8 cellular contexts compared by ENCODE assay signal in genomic region chr15:92903956-92904831, GRCh38. TPM values are rescaled to one million over a fixed set of nuclear protein-coding genes. Genes with fewer than 3 reads are reported as not detected.
A peak's percentile ranks its signal among the peaks of the same experiment; 100 is the strongest.
DNase-seq lines count a peak whose midpoint lies in the region; ATAC-seq and TF ChIP-seq lines count a peak whose summit lies in the region.

No MANE protein-coding gene starts in this region.

- H3K9me3 ChIP-seq in PC-9 (ENCODE audit: insufficient read depth, low read depth) (no peaks in the 10 kb centered on the region), esophagus (ENCODE audit: control insufficient read depth in 2 of 2, insufficient read depth in 1 of 2, low read depth in 1 of 2, low read length in 1 of 2) (no peaks in the 10 kb centered on the region), mucosa of stomach (ENCODE audit: control insufficient read depth, low read length) (no peaks in the 10 kb centered on the region)

- H3K27me3 Mint-ChIP-seq in activated T-cell treated with anti-CD3 and anti-CD28 coated beads, Interleukin-2, amount 50 U/mL, for 4 hours (ENCODE audit: low read depth): no peaks in the 10 kb centered on the region

- in situ Hi-C loops in KBM-7 (cut with MboI; ENCODE audit: low pct_unique_long_range_greater_than_20kb, low sequenced_read_pairs): no loop called here

- H2AFZ ChIP-seq in PC-9: no peak overlapping the region

- ATAC-seq in GM21723 (IDR thresholded peaks at IDR 0.05; ENCODE audit: unreplicated experiment): peak; percentile 73
- peak; percentile 89 to 92 for ATAC-seq in activated T-cell treated with anti-CD3 and anti-CD28 coated beads, Interleukin-2, amount 50 U/mL, for 4 hours

- peaks cover 31% of the 10 kb centered on the region for H3K36me3 Mint-ChIP-seq in activated T-cell treated with anti-CD3 and anti-CD28 coated beads, Interleukin-2, amount 50 U/mL, for 4 hours (ENCODE audit: insufficient read depth)

- intact Hi-C loops in PC-9 (cut with micrococcal nuclease; ENCODE audit: unreplicated experiment): loop anchor here (1.0 kb wide), 3 partner anchors 22 to 100 kb away; no protein-coding TSS in a partner anchor

- peaks cover 19% of the 10 kb centered on the region for H4K20me1 ChIP-seq in PC-9 (ENCODE audit: insufficient read depth)

- CTCF ChIA-PET in PC-9 (lab: Charles Lee): no interaction called here

- POLR2A ChIA-PET in PC-9 (lab: Charles Lee; ENCODE audit: unreplicated experiment): interaction anchor here (0.5 to 1.3 kb wide), 6 partner anchors 14 to 103 kb away, joined by 3 to 11 read pairs (median 4); no protein-coding TSS in a partner anchor

- DNase-seq in DMS53 treated with DMSO at 0.1 percent for 48 hours (lab: John Stamatoyannopoulos, UW; ENCODE audit: unreplicated experiment): peak; percentile 92
- DNase-seq in KBM-7: peak; percentile 99
- DNase-seq in PC-9: peak; percentile 93 to 99
- DNase-seq in activated T-cell treated with anti-CD3 and anti-CD28 coated beads, Interleukin-2, amount 50 U/mL, for 4 hours: peak; percentile 99
- DNase-seq in stimulated activated CD8-positive, alpha-beta memory T cell treated with anti-CD3 and anti-CD28 coated beads, Interleukin-4, amount 100 ng/mL, for 48 hours: peak; percentile 99

- TF ChIP-seq CTCF in PC-9 (conservative IDR thresholded peaks at IDR 0.05): no peak

- peak overlapping the region; percentile 100 for H3K9ac ChIP-seq in mucosa of stomach (ENCODE audit: low read length)

- H3K27me3 ChIP-seq in PC-9 (ENCODE audit: insufficient read depth, low read depth) (no peaks in the 10 kb centered on the region), esophagus (ENCODE audit: control insufficient read depth in 1 of 2, insufficient read depth in 2 of 2, low read length in 2 of 2) (no peaks in the 10 kb centered on the region), mucosa of stomach (ENCODE audit: control insufficient read depth, insufficient read depth, low read length) (no peaks in the 10 kb centered on the region)

- H3K79me2 ChIP-seq in PC-9 (ENCODE audit: low read depth): peaks cover 91% of the 10 kb centered on the region

- H3K4me2 ChIP-seq in PC-9: peak overlapping the region; percentile 97

- H3K9me2 ChIP-seq in PC-9 (ENCODE audit: insufficient read depth): no peaks in the 10 kb centered on the region

- H3F3A ChIP-seq in PC-9 (ENCODE audit: insufficient read depth, low read depth): peaks cover 88% of the 10 kb centered on the region

- 1% methylated on average over 43 to 50 of the region's 50 CpGs for WGBS in esophagus, 2 donors

- BruUV-seq in PC-9 (replicated peaks; lab: Mats Ljungman, UMichigan): no TSS peak

- H3K4me1 ChIP-seq in PC-9 (replicated peaks; ENCODE audit: insufficient read depth): peaks cover 45% of the 10 kb centered on the region
- no peaks in the 10 kb centered on the region for H3K4me1 ChIP-seq in esophagus (ENCODE audit: control insufficient read depth in 2 of 2, insufficient read depth in 2 of 2, low read length in 1 of 2)
- H3K4me1 ChIP-seq in mucosa of stomach (ENCODE audit: control insufficient read depth, insufficient read depth, low read length): peaks cover 41% of the 10 kb centered on the region

- peak overlapping the region; percentile 86 for H3K4me3 Mint-ChIP-seq in activated T-cell treated with anti-CD3 and anti-CD28 coated beads, Interleukin-2, amount 50 U/mL, for 4 hours

- H3K36me3 ChIP-seq in PC-9 (ENCODE audit: low read depth): peaks cover 47% of the 10 kb centered on the region
- H3K36me3 ChIP-seq in esophagus (ENCODE audit: control insufficient read depth in 2 of 2, insufficient read depth in 2 of 2, low read length in 1 of 2): no peaks in the 10 kb centered on the region
- H3K36me3 ChIP-seq in mucosa of stomach (ENCODE audit: control insufficient read depth, insufficient read depth, low read length): no peaks in the 10 kb centered on the region

- peaks cover 58% of the 10 kb centered on the region for H3K4me1 Mint-ChIP-seq in activated T-cell treated with anti-CD3 and anti-CD28 coated beads, Interleukin-2, amount 50 U/mL, for 4 hours (ENCODE audit: low read depth)

- peaks cover 4% of the 10 kb centered on the region for H3K9me3 Mint-ChIP-seq in activated T-cell treated with anti-CD3 and anti-CD28 coated beads, Interleukin-2, amount 50 U/mL, for 4 hours

- H3K27ac ChIP-seq in PC-9: peak overlapping the region; percentile 98
- H3K27ac ChIP-seq in esophagus (ENCODE audit: low read depth in 2 of 2, low read length in 1 of 2): peak overlapping the region; percentile 98 to 99

- peak overlapping the region; percentile 94 for H3K4me3 ChIP-seq in PC-9
- H3K4me3 ChIP-seq in esophagus (ENCODE audit: low read depth in 1 of 2, low read length in 2 of 2): peak overlapping the region; percentile 27 to 66
- H3K4me3 ChIP-seq in mucosa of stomach (ENCODE audit: low read length): peak overlapping the region; percentile 23

RNA-seq across cellular contexts. Expression of gene CHD2, which starts 4.1 kb away (rescaled TPM):
- 105 and 120 TPM in 2 replicates for total RNA-seq in PC-9 (2021)
- 10 to 100 TPM; 58.0 to 67.7 (median 59.7) TPM for total RNA-seq in activated T-cell treated with anti-CD3 and anti-CD28 coated beads, Interleukin-2, amount 50 U/mL, for 4 hours
- polyA plus RNA-seq in esophagus: 10 to 100 TPM; 25.8 to 32.8 TPM

Comparison
In these comparisons a context has a peak if more than half of its experiments do, and no peak if none do; other contexts are left out.
1. Peak in every context shown above with its lines: DNase-seq, ATAC-seq, H3K4me3 ChIP-seq and H3K27ac ChIP-seq.
2. H3K4me3 ChIP-seq: peak in every context shown above with its lines; median percentile 94 in PC-9; 46 in esophagus; 23 in mucosa of stomach.